Comparison of ENCODE assay signal across 8 cellular contexts in genomic region chr7:23357190-23358093, GRCh38. TPM values are rescaled to one million over a fixed set of nuclear protein-coding genes. Genes with fewer than 3 reads are reported as not detected.
DNase-seq lines count a peak whose midpoint lies in the region; FAIRE-seq and TF ChIP-seq lines count a peak whose summit lies in the region.

No MANE protein-coding gene starts in this region.

- no peak overlapping the region for H3K4me3 ChIP-seq in HAP-1
- H3K4me3 ChIP-seq in prostate gland = no peak overlapping the region
- no peak overlapping the region for H3K4me3 ChIP-seq in tibial artery

- intact Hi-C loops in prostate gland (cut with DNase I) = no loop called here
- intact Hi-C loops in tibial artery (cut with DNase I; ENCODE audit: low total_unique reads) = no loop called here

- H3K27ac ChIP-seq in prostate gland = no peak overlapping the region
- H3K27ac ChIP-seq in tibial artery = no peak overlapping the region

- H3K9me3 ChIP-seq in HAP-1 = no peaks in the 10 kb centered on the region
- H3K9me3 ChIP-seq in prostate gland = no peaks in the 10 kb centered on the region
- no peaks in the 10 kb centered on the region for H3K9me3 ChIP-seq in tibial artery

- in situ Hi-C loops in HAP-1 (cut with MboI; ENCODE audit: low sequenced_read_pairs) = no loop called here

- FAIRE-seq in urothelium cell line (lab: Jason Lieb, UNC) = no peak

- H3K27me3 ChIP-seq in HAP-1 (ENCODE audit: low read depth) (no peaks in the 10 kb centered on the region), prostate gland (replicated peaks; ENCODE audit: insufficient read depth) (no peaks in the 10 kb centered on the region), tibial artery (no peaks in the 10 kb centered on the region)

- TF ChIP-seq POLR2A in prostate gland (IDR thresholded peaks at IDR 0.05) = no peak

- DNase-seq in NCI-H524 (lab: John Stamatoyannopoulos, UW) = peak; percentile 9 to 72
- no peak for DNase-seq in NCI-H524 treated with DMSO at 0.1 percent for 48 hours (lab: John Stamatoyannopoulos, UW)
- DNase-seq in HAP-1 (ENCODE audit: low spot score in 2 of 2) = peak; percentile 29 to 94
- DNase-seq in fibroblast of peridontal ligament (ENCODE audit: extremely low read depth) = peak; percentile 66
- DNase-seq in urothelium cell line (ENCODE audit: low spot score) = peak; percentile 50
- no peak for DNase-seq in prostate gland (ENCODE audit: low spot score)
- DNase-seq in tibial artery = no peak

- WGBS in prostate gland = 15% methylated on average over 6 of the region's 6 CpGs

- TF ChIP-seq CTCF in prostate gland (IDR thresholded peaks at IDR 0.05) (peak in 2 of 4 experiments; percentile 10 to 22), tibial artery (IDR thresholded peaks at IDR 0.05) (no peak)

- peaks cover 16% of the 10 kb centered on the region for H3K36me3 ChIP-seq in HAP-1 (replicated peaks)
- H3K36me3 ChIP-seq in prostate gland = no peaks in the 10 kb centered on the region
- H3K36me3 ChIP-seq in tibial artery = no peaks in the 10 kb centered on the region

- peaks cover 24% of the 10 kb centered on the region for H3K4me1 ChIP-seq in HAP-1
- no peaks in the 10 kb centered on the region for H3K4me1 ChIP-seq in prostate gland (replicated peaks)
- H3K4me1 ChIP-seq in tibial artery = no peaks in the 10 kb centered on the region

TF ChIP-seq in PFSK-1, 5 proteins besides CTCF, POLR2A, EP300 and RAD21:
- TF ChIP-seq, protein P1, sequence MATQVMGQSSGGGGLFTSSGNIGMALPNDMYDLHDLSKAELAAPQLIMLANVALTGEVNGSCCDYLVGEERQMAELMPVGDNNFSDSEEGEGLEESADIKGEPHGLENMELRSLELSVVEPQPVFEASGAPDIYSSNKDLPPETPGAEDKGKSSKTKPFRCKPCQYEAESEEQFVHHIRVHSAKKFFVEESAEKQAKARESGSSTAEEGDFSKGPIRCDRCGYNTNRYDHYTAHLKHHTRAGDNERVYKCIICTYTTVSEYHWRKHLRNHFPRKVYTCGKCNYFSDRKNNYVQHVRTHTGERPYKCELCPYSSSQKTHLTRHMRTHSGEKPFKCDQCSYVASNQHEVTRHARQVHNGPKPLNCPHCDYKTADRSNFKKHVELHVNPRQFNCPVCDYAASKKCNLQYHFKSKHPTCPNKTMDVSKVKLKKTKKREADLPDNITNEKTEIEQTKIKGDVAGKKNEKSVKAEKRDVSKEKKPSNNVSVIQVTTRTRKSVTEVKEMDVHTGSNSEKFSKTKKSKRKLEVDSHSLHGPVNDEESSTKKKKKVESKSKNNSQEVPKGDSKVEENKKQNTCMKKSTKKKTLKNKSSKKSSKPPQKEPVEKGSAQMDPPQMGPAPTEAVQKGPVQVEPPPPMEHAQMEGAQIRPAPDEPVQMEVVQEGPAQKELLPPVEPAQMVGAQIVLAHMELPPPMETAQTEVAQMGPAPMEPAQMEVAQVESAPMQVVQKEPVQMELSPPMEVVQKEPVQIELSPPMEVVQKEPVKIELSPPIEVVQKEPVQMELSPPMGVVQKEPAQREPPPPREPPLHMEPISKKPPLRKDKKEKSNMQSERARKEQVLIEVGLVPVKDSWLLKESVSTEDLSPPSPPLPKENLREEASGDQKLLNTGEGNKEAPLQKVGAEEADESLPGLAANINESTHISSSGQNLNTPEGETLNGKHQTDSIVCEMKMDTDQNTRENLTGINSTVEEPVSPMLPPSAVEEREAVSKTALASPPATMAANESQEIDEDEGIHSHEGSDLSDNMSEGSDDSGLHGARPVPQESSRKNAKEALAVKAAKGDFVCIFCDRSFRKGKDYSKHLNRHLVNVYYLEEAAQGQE (IDR thresholded peaks at IDR 0.05; ENCODE audit: insufficient read depth in 1 of 2, low read depth in 2 of 2, low read length in 2 of 2) = no peak
- TF ChIP-seq TAF1 (IDR thresholded peaks at IDR 0.05; ENCODE audit: borderline replicate concordance, insufficient read depth, low read length) (peak; percentile 33; the same call in 1 of the 2 replicates), SIN3A (IDR thresholded peaks at IDR 0.05; ENCODE audit: borderline replicate concordance, insufficient read depth, low read length) (no peak)
TF ChIP-seq in PFSK-1: peak in this region for 1.

RNA-seq across cellular contexts. Expression of gene MALSU1, which starts 58.3 kb away (rescaled TPM):
- polyA plus RNA-seq in PFSK-1 (2012; ENCODE audit: insufficient read length, low read depth) = 68.5 TPM
- 10 to 100 TPM; 52.1 to 55.5 TPM for total RNA-seq in prostate gland

Comparison
In these comparisons a context has a peak if more than half of its experiments do, and no peak if none do; other contexts are left out.
1. DNase-seq: peak in NCI-H524 (2 of 2), HAP-1 (2 of 2), fibroblast of peridontal ligament (single experiment) and urothelium cell line (single experiment); none in NCI-H524 treated with DMSO at 0.1 percent for 48 hours (single experiment), prostate gland (single experiment) and tibial artery (0 of 2).